Comparison of ENCODE assay signal across 1 cellular context in genomic region chr17:55098765-55099164, GRCh38.
TF ChIP-seq lines count a peak whose summit lies in the region.

No MANE protein-coding gene starts in this region.

TF ChIP-seq in HepG2, 621 proteins besides CTCF, POLR2A, EP300 and RAD21 (continued from another document):
- no peak for TF ChIP-seq GTF2F1 (IDR thresholded peaks at IDR 0.05; ENCODE audit: low read length)
- no peak for TF ChIP-seq ZFP36 (IDR thresholded peaks at IDR 0.05; ENCODE audit: borderline replicate concordance, low read depth, low read length, partially characterized antibody)
- no peak for TF ChIP-seq CREB3 (CRISPR knock-in tag; IDR thresholded peaks at IDR 0.05)
